Comparison of ENCODE assay signal across 22 cellular contexts in genomic region chr5:16260000-16260399, GRCh38.
"Had no signal": no experiment of that assay in that cellular context is flagged by ENCODE, and none has a peak within 500 bp of the region (broad histone marks: within the 10 kb centered on the region; RNA-seq: fewer than 3 reads in every experiment).

No MANE protein-coding gene starts in this region.

- H3K4me1 ChIP-seq: SJSA1 had no signal

- H3K27ac ChIP-seq: HL-60, SJSA1, SK-N-MC had no signal

- H3K9me3 ChIP-seq: SJSA1 had no signal

- H3K36me3 ChIP-seq: SJSA1 had no signal

- H3K4me3 ChIP-seq: SJSA1, SK-N-MC had no signal

- ATAC-seq: T-cell had no signal

- DNase-seq: KBM-7; NCI-H1092 treated with DMSO at 0.1 percent for 48 hours; NCI-H1436; NCI-H187; NCI-H2029; NCI-H2081 treated with DMSO at 0.1 percent for 48 hours; NCI-H2171; NCI-H226; NCI-H446; NCI-H510A; NCI-H524 treated with DMSO at 0.1 percent for 48 hours; NCI-H69; NCI-H774; NK-92 treated with Interleukin-12 subunit alpha and Interleukin-12 subunit beta, amount 100 ng/mL, for 24 hours; Right ventricle myocardium superior; RPMI8226; SIG-M5; SW 1271; T-cell had no signal
